In genomic region chr13:50805805-50806204, GRCh38 we compare ENCODE assay signal across 2 cellular contexts.
TF ChIP-seq lines count a peak whose summit lies in the region.

No MANE protein-coding gene starts in this region.

TF ChIP-seq in SK-N-SH, 30 proteins besides CTCF, POLR2A, EP300 and RAD21 (continued from another document):
- TF ChIP-seq RXRA (IDR thresholded peaks at IDR 0.05; ENCODE audit: borderline replicate concordance, low read depth) = no peak

TF ChIP-seq in SK-N-SH treated with all-trans-retinoic acid at 6 μM for 48 hours, 23 proteins besides CTCF, POLR2A, EP300 and RAD21 (continued from another document):
- TF ChIP-seq, protein P1, sequence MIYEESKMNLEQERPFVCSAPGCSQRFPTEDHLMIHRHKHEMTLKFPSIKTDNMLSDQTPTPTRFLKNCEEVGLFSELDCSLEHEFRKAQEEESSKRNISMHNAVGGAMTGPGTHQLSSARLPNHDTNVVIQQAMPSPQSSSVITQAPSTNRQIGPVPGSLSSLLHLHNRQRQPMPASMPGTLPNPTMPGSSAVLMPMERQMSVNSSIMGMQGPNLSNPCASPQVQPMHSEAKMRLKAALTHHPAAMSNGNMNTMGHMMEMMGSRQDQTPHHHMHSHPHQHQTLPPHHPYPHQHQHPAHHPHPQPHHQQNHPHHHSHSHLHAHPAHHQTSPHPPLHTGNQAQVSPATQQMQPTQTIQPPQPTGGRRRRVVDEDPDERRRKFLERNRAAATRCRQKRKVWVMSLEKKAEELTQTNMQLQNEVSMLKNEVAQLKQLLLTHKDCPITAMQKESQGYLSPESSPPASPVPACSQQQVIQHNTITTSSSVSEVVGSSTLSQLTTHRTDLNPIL (CRISPR knock-in tag; IDR thresholded peaks at IDR 0.05; ENCODE audit: low read depth) = no peak
- TF ChIP-seq BACH2 (CRISPR knock-in tag; IDR thresholded peaks at IDR 0.05; ENCODE audit: borderline replicate concordance) (no peak), TOX (CRISPR knock-in tag; IDR thresholded peaks at IDR 0.05; ENCODE audit: borderline replicate concordance) (no peak), ZNF70 (CRISPR knock-in tag; IDR thresholded peaks at IDR 0.05) (no peak), PPARA (CRISPR knock-in tag; IDR thresholded peaks at IDR 0.05; ENCODE audit: borderline replicate concordance) (no peak)
- TF ChIP-seq, protein P2, sequence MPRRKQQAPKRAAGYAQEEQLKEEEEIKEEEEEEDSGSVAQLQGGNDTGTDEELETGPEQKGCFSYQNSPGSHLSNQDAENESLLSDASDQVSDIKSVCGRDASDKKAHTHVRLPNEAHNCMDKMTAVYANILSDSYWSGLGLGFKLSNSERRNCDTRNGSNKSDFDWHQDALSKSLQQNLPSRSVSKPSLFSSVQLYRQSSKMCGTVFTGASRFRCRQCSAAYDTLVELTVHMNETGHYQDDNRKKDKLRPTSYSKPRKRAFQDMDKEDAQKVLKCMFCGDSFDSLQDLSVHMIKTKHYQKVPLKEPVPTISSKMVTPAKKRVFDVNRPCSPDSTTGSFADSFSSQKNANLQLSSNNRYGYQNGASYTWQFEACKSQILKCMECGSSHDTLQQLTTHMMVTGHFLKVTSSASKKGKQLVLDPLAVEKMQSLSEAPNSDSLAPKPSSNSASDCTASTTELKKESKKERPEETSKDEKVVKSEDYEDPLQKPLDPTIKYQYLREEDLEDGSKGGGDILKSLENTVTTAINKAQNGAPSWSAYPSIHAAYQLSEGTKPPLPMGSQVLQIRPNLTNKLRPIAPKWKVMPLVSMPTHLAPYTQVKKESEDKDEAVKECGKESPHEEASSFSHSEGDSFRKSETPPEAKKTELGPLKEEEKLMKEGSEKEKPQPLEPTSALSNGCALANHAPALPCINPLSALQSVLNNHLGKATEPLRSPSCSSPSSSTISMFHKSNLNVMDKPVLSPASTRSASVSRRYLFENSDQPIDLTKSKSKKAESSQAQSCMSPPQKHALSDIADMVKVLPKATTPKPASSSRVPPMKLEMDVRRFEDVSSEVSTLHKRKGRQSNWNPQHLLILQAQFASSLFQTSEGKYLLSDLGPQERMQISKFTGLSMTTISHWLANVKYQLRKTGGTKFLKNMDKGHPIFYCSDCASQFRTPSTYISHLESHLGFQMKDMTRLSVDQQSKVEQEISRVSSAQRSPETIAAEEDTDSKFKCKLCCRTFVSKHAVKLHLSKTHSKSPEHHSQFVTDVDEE (CRISPR knock-in tag; IDR thresholded peaks at IDR 0.05) = no peak
